Comparison of ENCODE assay signal across 14 cellular contexts in genomic region chr19:20165971-20166592, GRCh38. TPM values are rescaled to one million over a fixed set of nuclear protein-coding genes. Genes with fewer than 3 reads are reported as not detected.
DNase-seq lines count a peak whose midpoint lies in the region; ATAC-seq and TF ChIP-seq lines count a peak whose summit lies in the region.
"Had no signal": no experiment of that assay in that cellular context is flagged by ENCODE, and none has a peak within 500 bp of the region (broad histone marks: within the 10 kb centered on the region; RNA-seq: fewer than 3 reads in every experiment).

No MANE protein-coding gene starts in this region.

- no peak overlapping the region for H3K4me3 Mint-ChIP-seq in activated CD4-positive, alpha-beta T cell treated with anti-CD3 and anti-CD28 coated beads for 36 hours
- H3K4me3 Mint-ChIP-seq in activated B cell treated with CpG ODN at 0.5 μM for 24 hours (no peak overlapping the region), type B pancreatic cell (peak overlapping the region; percentile 64)

- CTCF ChIA-PET in activated CD4-positive, alpha-beta T cell treated with anti-CD3 and anti-CD28 coated beads for 36 hours (lab: Charles Lee), result interaction anchor here (0.6 to 1.6 kb wide), 3 partner anchors 108 to 827 kb away, joined by 3 to 8 read pairs (median 7); no protein-coding TSS in a partner anchor
- CTCF ChIA-PET in activated B cell treated with CpG ODN at 0.5 μM for 24 hours (lab: Charles Lee), result interaction anchor here (1.8 kb wide), 1 partner anchor 168 kb away, joined by 12 read pairs; no protein-coding TSS in a partner anchor

- H3K36me3 Mint-ChIP-seq in activated CD4-positive, alpha-beta T cell treated with anti-CD3 and anti-CD28 coated beads for 36 hours (ENCODE audit: low read depth), result peaks cover 49% of the 10 kb centered on the region
- H3K36me3 Mint-ChIP-seq in activated B cell treated with CpG ODN at 0.5 μM for 24 hours (ENCODE audit: low read depth), result peaks cover 22% of the 10 kb centered on the region
- H3K36me3 Mint-ChIP-seq in type B pancreatic cell, result peaks cover 18% of the 10 kb centered on the region
- H3K36me3 Mint-ChIP-seq: natural killer cell had no signal

- no peak for ATAC-seq in activated CD4-positive, alpha-beta T cell treated with anti-CD3 and anti-CD28 coated beads for 36 hours
- ATAC-seq in activated B cell treated with CpG ODN at 0.5 μM for 24 hours (ENCODE audit: low read depth) (no peak), GM19035 (IDR thresholded peaks at IDR 0.05; ENCODE audit: unreplicated experiment) (no peak)
- ATAC-seq: HCT116 had no signal

- no peak overlapping the region for H3K27ac Mint-ChIP-seq in activated CD4-positive, alpha-beta T cell treated with anti-CD3 and anti-CD28 coated beads for 36 hours
- H3K27ac Mint-ChIP-seq in activated B cell treated with CpG ODN at 0.5 μM for 24 hours, result peak overlapping the region; percentile 66
- peak overlapping the region; percentile 5 for H3K27ac Mint-ChIP-seq in type B pancreatic cell

- no peaks in the 10 kb centered on the region for H3K27me3 Mint-ChIP-seq in activated CD4-positive, alpha-beta T cell treated with anti-CD3 and anti-CD28 coated beads for 36 hours
- H3K27me3 Mint-ChIP-seq in activated B cell treated with CpG ODN at 0.5 μM for 24 hours (no peaks in the 10 kb centered on the region), type B pancreatic cell (no peaks in the 10 kb centered on the region)
- H3K27me3 Mint-ChIP-seq: activated CD4-positive, alpha-beta memory T cell treated with anti-CD3 and anti-CD28 coated beads, Interleukin-2, amount 10 ng/mL, durations not matched to agents 7 days and 5 days; stimulated activated naive CD8-positive, alpha-beta T cell treated with anti-CD3 and anti-CD28 coated beads, Interleukin-15, amount 100 ng/mL, for 72 hours had no signal

- H3K9me3 Mint-ChIP-seq in activated CD4-positive, alpha-beta T cell treated with anti-CD3 and anti-CD28 coated beads for 36 hours (ENCODE audit: low read depth), result peaks cover 11% of the 10 kb centered on the region
- H3K9me3 Mint-ChIP-seq in activated B cell treated with CpG ODN at 0.5 μM for 24 hours (peaks cover 6% of the 10 kb centered on the region), type B pancreatic cell (peaks cover 7% of the 10 kb centered on the region)
- H3K9me3 Mint-ChIP-seq: natural killer cell had no signal

- peaks cover 31% of the 10 kb centered on the region for H3K4me1 Mint-ChIP-seq in activated CD4-positive, alpha-beta T cell treated with anti-CD3 and anti-CD28 coated beads for 36 hours
- H3K4me1 Mint-ChIP-seq in activated B cell treated with CpG ODN at 0.5 μM for 24 hours, result peaks cover 61% of the 10 kb centered on the region
- H3K4me1 Mint-ChIP-seq in type B pancreatic cell (ENCODE audit: unreplicated experiment), result peaks cover under 1% of the 10 kb centered on the region

- TF ChIP-seq CTCF in activated B cell treated with CpG ODN at 0.5 μM for 24 hours (IDR thresholded peaks at IDR 0.05) (no peak), type B pancreatic cell (conservative IDR thresholded peaks at IDR 0.05) (no peak)

- DNase-seq in activated CD4-positive, alpha-beta T cell treated with anti-CD3 and anti-CD28 coated beads for 36 hours, result peak; percentile 10
- no peak for DNase-seq in activated CD4-positive, alpha-beta T cell treated with anti-CD3 and anti-CD28 coated beads, Interleukin-2, amount 50 U/mL, for 1 hour
- DNase-seq in activated B cell treated with CpG ODN at 0.5 μM for 24 hours (no peak), mucosa of gallbladder (ENCODE audit: low spot score) (peak; percentile 51), type B pancreatic cell (ENCODE audit: extremely low spot score, unreplicated experiment) (no peak), HuH-7 (ENCODE audit: low spot score) (no peak), MV-4-11 (lab: John Stamatoyannopoulos, UW) (no peak)
- DNase-seq: NCI-H1930, NCI-H345 had no signal

- intact Hi-C loops in activated CD4-positive, alpha-beta T cell treated with anti-CD3 and anti-CD28 coated beads for 36 hours (cut with DNase I, micrococcal nuclease), result loop anchor here (2.0 kb wide), 4 partner anchors 73 to 265 kb away; partner anchors contain the start of gene ZNF93 (in 1 of the 2)
- intact Hi-C loops in activated B cell treated with CpG ODN at 0.5 μM for 24 hours (cut with micrococcal nuclease), result loop anchor here (2.0 to 5.0 kb wide), 5 partner anchors 73 to 503 kb away; partner anchors contain the start of genes ATP13A1, ZNF14 and ZNF682

- POLR2A ChIA-PET in activated CD4-positive, alpha-beta T cell treated with anti-CD3 and anti-CD28 coated beads for 36 hours (lab: Charles Lee), result interaction anchor here (0.8 to 1.4 kb wide), 4 partner anchors 25 to 265 kb away, joined by 4 to 5 read pairs (median 4); partner anchors contain the start of genes ZNF90 and ZNF93
- POLR2A ChIA-PET in activated B cell treated with CpG ODN at 0.5 μM for 24 hours (lab: Charles Lee), result interaction anchor here (0.6 to 3.0 kb wide), 13 partner anchors 12 to 1163 kb away, joined by 3 to 15 read pairs (median 4); partner anchors contain the start of genes ATP13A1, ZNF430, ZNF431 and ZNF506

RNA-seq across cellular contexts. Expression of gene ZNF486, which starts 0.9 kb away (rescaled TPM):
- total RNA-seq in activated CD4-positive, alpha-beta T cell treated with anti-CD3 and anti-CD28 coated beads for 36 hours, result 10 to 100 TPM; 16.1 to 18.1 TPM
- total RNA-seq in activated B cell treated with CpG ODN at 0.5 μM for 24 hours (13.5 and 16.2 TPM in 2 replicates), mucosa of gallbladder (10.6 TPM), type B pancreatic cell (ENCODE audit: low replicate concordance) (15.3 TPM in 2 replicates)

Comparison
In these comparisons a context has a peak if more than half of its experiments do, and no peak if none do; other contexts are left out.
1. DNase-seq: peak in activated CD4-positive, alpha-beta T cell treated with anti-CD3 and anti-CD28 coated beads for 36 hours (single experiment) and mucosa of gallbladder (single experiment); none in activated CD4-positive, alpha-beta T cell treated with anti-CD3 and anti-CD28 coated beads, Interleukin-2, amount 50 U/mL, for 1 hour (single experiment), activated B cell treated with CpG ODN at 0.5 μM for 24 hours (single experiment), type B pancreatic cell (single experiment), HuH-7 (single experiment) and MV-4-11 (single experiment).